ENCODE assay signal across 1 cellular context in the genomic region with DNA sequence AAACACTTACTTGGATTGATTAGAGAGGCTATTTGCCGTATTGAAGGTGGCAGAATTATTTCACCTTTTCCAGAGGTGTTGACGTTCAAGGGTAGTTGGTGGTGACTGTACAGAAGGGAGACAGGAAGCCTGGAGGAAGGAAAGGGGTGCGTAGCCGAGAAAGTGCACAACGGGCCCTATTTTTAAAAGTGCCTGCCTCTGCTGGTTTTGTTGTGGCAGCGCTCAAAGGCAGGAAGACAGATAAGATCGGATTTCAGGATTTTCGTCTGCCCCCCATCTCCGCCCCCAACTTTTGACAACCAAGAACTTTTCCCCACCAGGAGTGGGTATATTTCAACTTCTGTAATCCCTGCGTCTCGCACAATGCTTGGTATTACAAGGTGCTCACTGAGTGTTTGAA.
TF ChIP-seq lines count a peak whose summit lies in the region.

No MANE protein-coding gene starts in this region.

TF ChIP-seq in HCT116, 20 proteins besides CTCF, POLR2A, EP300 and RAD21:
- no peak for TF ChIP-seq EZH2 (IDR thresholded peaks at IDR 0.05)
